Comparison of ENCODE assay signal across 1 cellular context in the genomic region with DNA sequence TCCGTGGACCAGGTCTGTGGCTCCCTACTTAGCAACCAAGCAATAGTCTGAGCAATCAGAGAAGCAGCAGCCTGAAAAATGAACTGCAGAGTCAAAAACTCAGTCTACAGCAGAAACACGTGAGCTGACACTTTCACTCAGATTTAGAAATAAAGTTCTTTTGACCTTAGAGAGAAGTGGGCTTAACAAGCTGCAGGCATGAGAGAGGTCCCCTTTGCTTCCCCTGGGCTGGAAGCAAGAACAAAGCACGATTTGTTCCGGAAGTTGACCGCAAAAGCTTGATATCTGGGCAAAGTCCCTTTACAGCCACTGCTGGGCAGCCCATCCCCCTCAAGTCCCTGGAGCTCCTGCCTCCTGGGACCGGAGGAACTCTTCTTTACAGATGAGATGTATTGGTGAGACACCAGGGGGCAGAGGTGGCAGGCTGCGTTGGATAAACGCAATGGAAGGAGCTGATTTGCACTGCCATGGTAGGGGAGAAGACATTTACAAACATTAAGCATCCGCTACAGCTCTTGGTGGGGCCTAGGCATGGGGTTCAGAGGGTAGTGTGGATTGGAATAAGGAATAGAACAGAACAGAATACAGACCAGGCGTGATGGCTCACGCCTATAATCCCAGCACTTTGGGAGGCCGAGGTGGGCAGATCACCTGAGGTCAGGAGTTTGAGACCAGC.
TF ChIP-seq lines count a peak whose summit lies in the region.

No MANE protein-coding gene starts in this region.

TF ChIP-seq in HepG2, 621 proteins besides CTCF, POLR2A, EP300 and RAD21 (continued from another document and continues in another):
- peak; percentile 34; the same call in 1 of the 2 replicates for TF ChIP-seq RERE (CRISPR knock-in tag; IDR thresholded peaks at IDR 0.05; ENCODE audit: low read depth)
- TF ChIP-seq PPARG (CRISPR knock-in tag; conservative IDR thresholded peaks at IDR 0.05) = peak; percentile 82
- peak; percentile 90 for TF ChIP-seq ARNTL (CRISPR knock-in tag; IDR thresholded peaks at IDR 0.05)
- no peak for TF ChIP-seq ZNF264 (CRISPR knock-in tag; IDR thresholded peaks at IDR 0.05)
- peak; percentile 87 for TF ChIP-seq GFI1 (CRISPR knock-in tag; IDR thresholded peaks at IDR 0.05; ENCODE audit: borderline replicate concordance)
- 0 out of 2 replicates have a peak, but pooled peaks have one; percentile 39 for TF ChIP-seq RBAK (CRISPR knock-in tag; IDR thresholded peaks at IDR 0.05)
- TF ChIP-seq HIC2 (CRISPR knock-in tag; IDR thresholded peaks at IDR 0.05; ENCODE audit: low read depth) = peak; percentile 42; the same call in 1 of the 2 replicates
- TF ChIP-seq, protein P1, sequence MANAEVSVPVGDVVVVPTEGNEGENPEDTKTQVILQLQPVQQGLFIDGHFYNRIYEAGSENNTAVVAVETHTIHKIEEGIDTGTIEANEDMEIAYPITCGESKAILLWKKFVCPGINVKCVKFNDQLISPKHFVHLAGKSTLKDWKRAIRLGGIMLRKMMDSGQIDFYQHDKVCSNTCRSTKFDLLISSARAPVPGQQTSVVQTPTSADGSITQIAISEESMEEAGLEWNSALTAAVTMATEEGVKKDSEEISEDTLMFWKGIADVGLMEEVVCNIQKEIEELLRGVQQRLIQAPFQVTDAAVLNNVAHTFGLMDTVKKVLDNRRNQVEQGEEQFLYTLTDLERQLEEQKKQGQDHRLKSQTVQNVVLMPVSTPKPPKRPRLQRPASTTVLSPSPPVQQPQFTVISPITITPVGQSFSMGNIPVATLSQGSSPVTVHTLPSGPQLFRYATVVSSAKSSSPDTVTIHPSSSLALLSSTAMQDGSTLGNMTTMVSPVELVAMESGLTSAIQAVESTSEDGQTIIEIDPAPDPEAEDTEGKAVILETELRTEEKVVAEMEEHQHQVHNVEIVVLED (CRISPR knock-in tag; IDR thresholded peaks at IDR 0.05; ENCODE audit: borderline replicate concordance) = peak; percentile 38; the same call in 1 of the 2 replicates
- peak; percentile 69 for TF ChIP-seq MIER2 (CRISPR knock-in tag; IDR thresholded peaks at IDR 0.05)
- no peak for TF ChIP-seq ZNF10 (CRISPR knock-in tag; IDR thresholded peaks at IDR 0.05; ENCODE audit: borderline replicate concordance, low read depth)
- TF ChIP-seq, protein P2, sequence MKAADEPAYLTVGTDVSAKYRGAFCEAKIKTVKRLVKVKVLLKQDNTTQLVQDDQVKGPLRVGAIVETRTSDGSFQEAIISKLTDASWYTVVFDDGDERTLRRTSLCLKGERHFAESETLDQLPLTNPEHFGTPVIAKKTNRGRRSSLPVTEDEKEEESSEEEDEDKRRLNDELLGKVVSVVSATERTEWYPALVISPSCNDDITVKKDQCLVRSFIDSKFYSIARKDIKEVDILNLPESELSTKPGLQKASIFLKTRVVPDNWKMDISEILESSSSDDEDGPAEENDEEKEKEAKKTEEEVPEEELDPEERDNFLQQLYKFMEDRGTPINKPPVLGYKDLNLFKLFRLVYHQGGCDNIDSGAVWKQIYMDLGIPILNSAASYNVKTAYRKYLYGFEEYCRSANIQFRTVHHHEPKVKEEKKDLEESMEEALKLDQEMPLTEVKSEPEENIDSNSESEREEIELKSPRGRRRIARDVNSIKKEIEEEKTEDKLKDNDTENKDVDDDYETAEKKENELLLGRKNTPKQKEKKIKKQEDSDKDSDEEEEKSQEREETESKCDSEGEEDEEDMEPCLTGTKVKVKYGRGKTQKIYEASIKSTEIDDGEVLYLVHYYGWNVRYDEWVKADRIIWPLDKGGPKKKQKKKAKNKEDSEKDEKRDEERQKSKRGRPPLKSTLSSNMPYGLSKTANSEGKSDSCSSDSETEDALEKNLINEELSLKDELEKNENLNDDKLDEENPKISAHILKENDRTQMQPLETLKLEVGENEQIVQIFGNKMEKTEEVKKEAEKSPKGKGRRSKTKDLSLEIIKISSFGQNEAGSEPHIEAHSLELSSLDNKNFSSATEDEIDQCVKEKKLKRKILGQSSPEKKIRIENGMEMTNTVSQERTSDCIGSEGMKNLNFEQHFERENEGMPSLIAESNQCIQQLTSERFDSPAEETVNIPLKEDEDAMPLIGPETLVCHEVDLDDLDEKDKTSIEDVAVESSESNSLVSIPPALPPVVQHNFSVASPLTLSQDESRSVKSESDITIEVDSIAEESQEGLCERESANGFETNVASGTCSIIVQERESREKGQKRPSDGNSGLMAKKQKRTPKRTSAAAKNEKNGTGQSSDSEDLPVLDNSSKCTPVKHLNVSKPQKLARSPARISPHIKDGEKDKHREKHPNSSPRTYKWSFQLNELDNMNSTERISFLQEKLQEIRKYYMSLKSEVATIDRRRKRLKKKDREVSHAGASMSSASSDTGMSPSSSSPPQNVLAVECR (CRISPR knock-in tag; IDR thresholded peaks at IDR 0.05; ENCODE audit: borderline replicate concordance) = peak; percentile 68; the same call in 1 of the 2 replicates
- peak; percentile 98 for TF ChIP-seq CBFB (CRISPR knock-in tag; IDR thresholded peaks at IDR 0.05)
- TF ChIP-seq GLI4 (CRISPR knock-in tag; IDR thresholded peaks at IDR 0.05; ENCODE audit: borderline replicate concordance) = peak; percentile 82; the same call in 1 of the 2 replicates
- TF ChIP-seq, protein P3, sequence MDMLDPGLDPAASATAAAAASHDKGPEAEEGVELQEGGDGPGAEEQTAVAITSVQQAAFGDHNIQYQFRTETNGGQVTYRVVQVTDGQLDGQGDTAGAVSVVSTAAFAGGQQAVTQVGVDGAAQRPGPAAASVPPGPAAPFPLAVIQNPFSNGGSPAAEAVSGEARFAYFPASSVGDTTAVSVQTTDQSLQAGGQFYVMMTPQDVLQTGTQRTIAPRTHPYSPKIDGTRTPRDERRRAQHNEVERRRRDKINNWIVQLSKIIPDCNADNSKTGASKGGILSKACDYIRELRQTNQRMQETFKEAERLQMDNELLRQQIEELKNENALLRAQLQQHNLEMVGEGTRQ (IDR thresholded peaks at IDR 0.05; ENCODE audit: low read depth, low read length) = no peak
- TF ChIP-seq, protein P3 (CRISPR knock-in tag; IDR thresholded peaks at IDR 0.05; ENCODE audit: borderline replicate concordance) = peak; percentile 56
- TF ChIP-seq ZSCAN31 (CRISPR knock-in tag; IDR thresholded peaks at IDR 0.05; ENCODE audit: low read depth) = peak; percentile 98
- no peak for TF ChIP-seq AHR (CRISPR knock-in tag; IDR thresholded peaks at IDR 0.05)
- peak; percentile 95 for TF ChIP-seq ELF4 (CRISPR knock-in tag; IDR thresholded peaks at IDR 0.05; ENCODE audit: borderline replicate concordance)
- TF ChIP-seq ZNF276 (CRISPR knock-in tag; IDR thresholded peaks at IDR 0.05; ENCODE audit: low read depth) = no peak
- TF ChIP-seq, protein P4, sequence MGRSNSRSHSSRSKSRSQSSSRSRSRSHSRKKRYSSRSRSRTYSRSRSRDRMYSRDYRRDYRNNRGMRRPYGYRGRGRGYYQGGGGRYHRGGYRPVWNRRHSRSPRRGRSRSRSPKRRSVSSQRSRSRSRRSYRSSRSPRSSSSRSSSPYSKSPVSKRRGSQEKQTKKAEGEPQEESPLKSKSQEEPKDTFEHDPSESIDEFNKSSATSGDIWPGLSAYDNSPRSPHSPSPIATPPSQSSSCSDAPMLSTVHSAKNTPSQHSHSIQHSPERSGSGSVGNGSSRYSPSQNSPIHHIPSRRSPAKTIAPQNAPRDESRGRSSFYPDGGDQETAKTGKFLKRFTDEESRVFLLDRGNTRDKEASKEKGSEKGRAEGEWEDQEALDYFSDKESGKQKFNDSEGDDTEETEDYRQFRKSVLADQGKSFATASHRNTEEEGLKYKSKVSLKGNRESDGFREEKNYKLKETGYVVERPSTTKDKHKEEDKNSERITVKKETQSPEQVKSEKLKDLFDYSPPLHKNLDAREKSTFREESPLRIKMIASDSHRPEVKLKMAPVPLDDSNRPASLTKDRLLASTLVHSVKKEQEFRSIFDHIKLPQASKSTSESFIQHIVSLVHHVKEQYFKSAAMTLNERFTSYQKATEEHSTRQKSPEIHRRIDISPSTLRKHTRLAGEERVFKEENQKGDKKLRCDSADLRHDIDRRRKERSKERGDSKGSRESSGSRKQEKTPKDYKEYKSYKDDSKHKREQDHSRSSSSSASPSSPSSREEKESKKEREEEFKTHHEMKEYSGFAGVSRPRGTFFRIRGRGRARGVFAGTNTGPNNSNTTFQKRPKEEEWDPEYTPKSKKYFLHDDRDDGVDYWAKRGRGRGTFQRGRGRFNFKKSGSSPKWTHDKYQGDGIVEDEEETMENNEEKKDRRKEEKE (IDR thresholded peaks at IDR 0.05) = no peak
- peak; percentile 94; the same call in 1 of the 2 replicates for TF ChIP-seq GATAD2A (CRISPR knock-in tag; IDR thresholded peaks at IDR 0.05)
- TF ChIP-seq, protein P5, sequence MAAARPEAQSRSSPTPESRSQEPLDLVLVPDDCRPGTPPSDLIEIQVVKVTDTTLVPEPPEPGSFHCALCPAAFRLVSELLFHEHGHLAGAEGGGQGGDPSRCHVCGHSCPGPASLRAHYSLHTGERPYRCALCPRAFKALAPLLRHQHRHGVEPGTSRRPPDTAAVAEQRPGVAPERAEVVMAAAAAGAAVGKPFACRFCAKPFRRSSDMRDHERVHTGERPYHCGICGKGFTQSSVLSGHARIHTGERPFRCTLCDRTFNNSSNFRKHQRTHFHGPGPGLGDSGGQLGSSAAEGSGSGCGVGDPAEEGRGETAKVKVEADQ (CRISPR knock-in tag; IDR thresholded peaks at IDR 0.05; ENCODE audit: borderline replicate concordance) = 0 out of 2 replicates have a peak, but pooled peaks have one; percentile 55
- no peak for TF ChIP-seq CEBPB (IDR thresholded peaks at IDR 0.05; ENCODE audit: borderline replicate concordance, low read depth, low read length)
- no peak for TF ChIP-seq ZNF616 (CRISPR knock-in tag; IDR thresholded peaks at IDR 0.05; ENCODE audit: low read depth)
- peak; percentile 94 for TF ChIP-seq TBX2 (CRISPR knock-in tag; IDR thresholded peaks at IDR 0.05; ENCODE audit: borderline replicate concordance)
